8 cellular contexts compared by ENCODE assay signal in the genomic region with DNA sequence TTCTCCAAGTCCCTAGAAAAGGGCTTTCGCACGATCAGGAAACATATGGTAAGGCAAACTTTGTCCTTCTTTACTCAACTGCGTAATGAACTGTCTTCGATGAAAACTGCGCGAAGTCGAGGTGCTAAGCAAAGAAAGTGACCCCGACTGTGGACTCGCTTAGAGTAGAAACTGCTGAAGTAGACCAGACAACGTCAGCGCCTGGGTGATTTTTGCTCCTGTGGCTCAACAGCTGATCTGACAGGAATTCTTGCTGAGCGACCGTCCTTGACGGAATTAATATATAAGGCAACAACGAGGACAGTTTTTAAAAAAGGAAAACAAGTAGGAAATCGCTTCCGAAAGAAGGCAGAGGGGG. TPM values are rescaled to one million over a fixed set of nuclear protein-coding genes. Genes with fewer than 3 reads are reported as not detected.
DNase-seq lines count a peak whose midpoint lies in the region; ATAC-seq and TF ChIP-seq lines count a peak whose summit lies in the region.

No MANE protein-coding gene starts in this region.

- no peak for TF ChIP-seq EP300 in transverse colon (IDR thresholded peaks at IDR 0.05; ENCODE audit: low read depth)

- H3K27ac Mint-ChIP-seq in mesothelial cell of epicardium = peak overlapping the region; percentile 99

- H3K9me3 Mint-ChIP-seq in mesothelial cell of epicardium = peaks cover 3% of the 10 kb centered on the region

- intact Hi-C loops in transverse colon (cut with DNase I; ENCODE audit: low total_unique reads) = loop anchor here (10.0 kb wide), 1 partner anchor 118 kb away; a partner anchor contains a TSS

- H3K9me3 ChIP-seq in transverse colon = no peaks in the 10 kb centered on the region

- peaks cover 0 to 24% (median 18%) of the 10 kb centered on the region in 4 donors for H3K4me1 ChIP-seq in transverse colon

- H3K4me1 Mint-ChIP-seq in mesothelial cell of epicardium = peaks cover 12% of the 10 kb centered on the region

- H3K36me3 Mint-ChIP-seq in mesothelial cell of epicardium = peaks cover 14% of the 10 kb centered on the region

- H3K4me3 ChIP-seq in transverse colon = peak overlapping the region; percentile 65 to 76 (median 70)

- peaks cover 0 to 13% (median 0%) of the 10 kb centered on the region in 4 donors for H3K36me3 ChIP-seq in transverse colon

- TF ChIP-seq CTCF in VCaP (conservative IDR thresholded peaks at IDR 0.05) (no peak), mesothelial cell of epicardium (IDR thresholded peaks at IDR 0.05; ENCODE audit: unreplicated experiment) (no peak), transverse colon (IDR thresholded peaks at IDR 0.05) (no peak), omental fat pad (IDR thresholded peaks at IDR 0.05) (no peak)

- DNase-seq in ELR (ENCODE audit: low read depth) (peak; percentile 60), epithelial cell of prostate (ENCODE audit: low read depth, low spot score) (no peak), mesothelial cell of epicardium (ENCODE audit: low spot score in 2 of 2, unreplicated experiment in 2 of 2) (no peak), transverse colon (peak; percentile 34), omental fat pad (ENCODE audit: low spot score) (no peak)

- H3K27me3 Mint-ChIP-seq in mesothelial cell of epicardium (ENCODE audit: low read depth) = no peaks in the 10 kb centered on the region

- ATAC-seq in HG03565 (IDR thresholded peaks at IDR 0.05; ENCODE audit: unreplicated experiment) = peak; percentile 8
- ATAC-seq in omental fat pad (ENCODE audit: low FRiP score) = no peak
- no peak for ATAC-seq in HG02623 (IDR thresholded peaks at IDR 0.05; ENCODE audit: unreplicated experiment)

- WGBS in transverse colon (ENCODE audit: low coverage in 1 of 2), 2 donors = 0 to 1% methylated on average over 14 to 17 of the region's 17 CpGs

- no peak for TF ChIP-seq POLR2A in transverse colon (IDR thresholded peaks at IDR 0.05)

- in situ Hi-C loops in transverse colon (cut with MboI; ENCODE audit: low pct_ligation_motif_present in 1 of 4, low pct_unique_long_range_greater_than_20kb in 1 of 4, low sequenced_read_pairs in 3 of 4) = loop anchor here in 3 of 4 donors (25.0 kb wide), 2 partner anchors 106 to 256 kb away; no protein-coding TSS in a partner anchor

- H3K27ac ChIP-seq in VCaP (peak overlapping the region; percentile 95), epithelial cell of prostate (peak overlapping the region; percentile 89), transverse colon (peak overlapping the region; percentile 95 to 98 (median 96))

- peak overlapping the region; percentile 100 for H3K4me3 Mint-ChIP-seq in mesothelial cell of epicardium

- H3K27me3 ChIP-seq in transverse colon = no peaks in the 10 kb centered on the region

RNA-seq across cellular contexts. Expression of a gene that starts 0.6 kb away (rescaled TPM):
- total RNA-seq in mesothelial cell of epicardium (124 to 132 TPM (median 130 TPM) in 3 replicates), transverse colon (100 to 1,000 TPM in 2 of 4 donors, 1 to 10 TPM in 2; 4.5 to 143 (median 58.5) TPM), omental fat pad (100 to 1,000 TPM in 1 of 4 donors, 10 to 100 TPM in 3; 71.3 to 107 (median 83.2) TPM)

RNA-seq across cellular contexts. Expression of a gene that starts 32.7 kb away (rescaled TPM):
- 20.2 to 27.1 TPM (median 22.7 TPM) in 3 replicates for total RNA-seq in mesothelial cell of epicardium
- total RNA-seq in transverse colon = 10 to 100 TPM in 2 of 4 donors, 1 to 10 TPM in 2; 3.2 to 25.4 (median 9.5) TPM
- 10 to 100 TPM; 36.0 to 55.4 (median 50.0) TPM for total RNA-seq in omental fat pad

RNA-seq across cellular contexts. Expression of a gene that starts 35.0 kb away (rescaled TPM):
- total RNA-seq in mesothelial cell of epicardium = 7.6 to 9.0 TPM (median 8.2 TPM) in 3 replicates
- total RNA-seq in transverse colon = 10 to 100 TPM in 3 of 4 donors, 1 to 10 TPM in 1; 6.7 to 20.6 (median 19.6) TPM
- total RNA-seq in omental fat pad = 10 to 100 TPM; 12.9 to 38.5 (median 20.6) TPM

Comparison
In these comparisons a context has a peak if more than half of its experiments do, and no peak if none do; other contexts are left out.
1. DNase-seq: peak in ELR (single experiment) and transverse colon (single experiment); none in epithelial cell of prostate (single experiment), mesothelial cell of epicardium (0 of 2) and omental fat pad (single experiment).
2. Peak in every context shown above with its lines, with median percentiles within 50 percentile points of each other: H3K27ac ChIP-seq.